Comparison of ENCODE assay signal across 19 cellular contexts in the genomic region with DNA sequence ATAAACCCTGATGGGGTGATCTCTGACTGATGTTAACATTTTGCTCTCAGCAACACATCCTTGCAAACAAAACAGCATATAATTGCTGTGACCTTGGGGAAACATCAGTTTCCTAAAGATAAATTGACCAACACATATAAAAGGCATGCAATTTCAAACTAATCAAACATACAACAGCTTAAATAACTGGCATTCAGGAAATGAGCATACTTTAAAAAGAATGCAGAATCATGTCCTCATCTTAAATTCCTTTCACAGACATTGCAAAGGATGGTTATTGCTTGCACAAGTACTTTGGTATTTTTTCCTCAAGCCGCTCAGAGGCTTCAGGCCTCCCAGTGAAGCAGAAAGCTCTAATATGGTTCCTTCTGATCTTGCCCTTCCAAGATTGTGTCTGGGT. TPM values are rescaled to one million over a fixed set of nuclear protein-coding genes. Genes with fewer than 3 reads are reported as not detected.
A peak's percentile ranks its signal among the peaks of the same experiment; 100 is the strongest.
DNase-seq lines count a peak whose midpoint lies in the region; ATAC-seq and TF ChIP-seq lines count a peak whose summit lies in the region.
"Had no signal": no experiment of that assay in that cellular context is flagged by ENCODE, and none has a peak within 500 bp of the region (broad histone marks: within the 10 kb centered on the region; RNA-seq: fewer than 3 reads in every experiment).

No MANE protein-coding gene starts in this region.

- intact Hi-C loops in activated naive CD4-positive, alpha-beta T cell treated with anti-CD3 and anti-CD28 coated beads for 36 hours (cut with micrococcal nuclease): no loop called here

- DNase-seq in AG10803 (ENCODE audit: low read depth): peak; percentile 52
- DNase-seq in NCI-H226: peak; percentile 82
- DNase-seq in dedifferentiated amniotic fluid mesenchymal stem cell (ENCODE audit: extremely low spot score): peak; percentile 87
- DNase-seq in myocyte (ENCODE audit: low read depth): peak; percentile 4
- no peak for DNase-seq in NCI-H2107 treated with DMSO at 0.1 percent for 48 hours (lab: John Stamatoyannopoulos, UW; ENCODE audit: unreplicated experiment)
- DNase-seq in activated naive CD4-positive, alpha-beta T cell treated with anti-CD3 and anti-CD28 coated beads for 36 hours: no peak
- no peak for DNase-seq in pons (ENCODE audit: low spot score)
- DNase-seq: activated CD4-positive, alpha-beta T cell treated with anti-CD3 and anti-CD28 coated beads, Interleukin-2, amount 10 ng/mL, durations not matched to agents 24 days and 14 days; activated naive CD8-positive, alpha-beta T cell treated with anti-CD3 and anti-CD28 coated beads, Interleukin-2, amount 50 U/mL, for 24 hours; activated T-cell treated with anti-CD3 and anti-CD28 coated beads, Interleukin-2, amount 50 U/mL, for 24 hours; DMS79; esophagus squamous epithelium; NCI-H1436 treated with DMSO at 0.1 percent for 48 hours; NCI-H524; T-helper 2 cell had no signal

- H3K27me3 Mint-ChIP-seq in activated naive CD4-positive, alpha-beta T cell treated with anti-CD3 and anti-CD28 coated beads for 36 hours (ENCODE audit: low read depth): no peaks in the 10 kb centered on the region
- H3K27me3 Mint-ChIP-seq: activated CD4-positive, alpha-beta T cell treated with anti-CD3 and anti-CD28 coated beads, Interleukin-2, amount 10 ng/mL, durations not matched to agents 24 days and 14 days; activated naive CD8-positive, alpha-beta T cell treated with anti-CD3 and anti-CD28 coated beads, Interleukin-2, amount 50 U/mL, for 24 hours; activated T-cell treated with anti-CD3 and anti-CD28 coated beads, Interleukin-2, amount 50 U/mL, for 24 hours had no signal

- no peak for ATAC-seq in GM21737 (IDR thresholded peaks at IDR 0.05; ENCODE audit: unreplicated experiment)
- ATAC-seq: activated naive CD8-positive, alpha-beta T cell treated with anti-CD3 and anti-CD28 coated beads, Interleukin-2, amount 50 U/mL, for 24 hours; GM12878 had no signal

- CTCF ChIA-PET in activated naive CD4-positive, alpha-beta T cell treated with anti-CD3 and anti-CD28 coated beads for 36 hours (lab: Charles Lee): no interaction called here

- H3K27ac Mint-ChIP-seq in activated naive CD4-positive, alpha-beta T cell treated with anti-CD3 and anti-CD28 coated beads for 36 hours: no peak overlapping the region
- H3K27ac Mint-ChIP-seq: activated CD4-positive, alpha-beta T cell treated with anti-CD3 and anti-CD28 coated beads, Interleukin-2, amount 10 ng/mL, durations not matched to agents 24 days and 14 days; activated naive CD8-positive, alpha-beta T cell treated with anti-CD3 and anti-CD28 coated beads, Interleukin-2, amount 50 U/mL, for 24 hours; activated T-cell treated with anti-CD3 and anti-CD28 coated beads, Interleukin-2, amount 50 U/mL, for 24 hours had no signal

- no peaks in the 10 kb centered on the region for H3K4me1 Mint-ChIP-seq in activated naive CD4-positive, alpha-beta T cell treated with anti-CD3 and anti-CD28 coated beads for 36 hours (ENCODE audit: low read depth)
- H3K4me1 Mint-ChIP-seq: activated CD4-positive, alpha-beta T cell treated with anti-CD3 and anti-CD28 coated beads, Interleukin-2, amount 10 ng/mL, durations not matched to agents 24 days and 14 days; activated naive CD8-positive, alpha-beta T cell treated with anti-CD3 and anti-CD28 coated beads, Interleukin-2, amount 50 U/mL, for 24 hours had no signal

- TF ChIP-seq CTCF in AG10803 (conservative IDR thresholded peaks at IDR 0.05; ENCODE audit: low read length): no peak

- H3K36me3 Mint-ChIP-seq in activated naive CD4-positive, alpha-beta T cell treated with anti-CD3 and anti-CD28 coated beads for 36 hours (ENCODE audit: low read depth): no peaks in the 10 kb centered on the region

- H3K4me3 Mint-ChIP-seq in activated naive CD4-positive, alpha-beta T cell treated with anti-CD3 and anti-CD28 coated beads for 36 hours: no peak overlapping the region
- H3K4me3 Mint-ChIP-seq: activated CD4-positive, alpha-beta T cell treated with anti-CD3 and anti-CD28 coated beads, Interleukin-2, amount 10 ng/mL, durations not matched to agents 24 days and 14 days; activated naive CD8-positive, alpha-beta T cell treated with anti-CD3 and anti-CD28 coated beads, Interleukin-2, amount 50 U/mL, for 24 hours; activated T-cell treated with anti-CD3 and anti-CD28 coated beads, Interleukin-2, amount 50 U/mL, for 24 hours had no signal

- H3K9me3 Mint-ChIP-seq in activated naive CD4-positive, alpha-beta T cell treated with anti-CD3 and anti-CD28 coated beads for 36 hours: no peaks in the 10 kb centered on the region
- H3K9me3 Mint-ChIP-seq: activated CD4-positive, alpha-beta T cell treated with anti-CD3 and anti-CD28 coated beads, Interleukin-2, amount 10 ng/mL, durations not matched to agents 24 days and 14 days; activated naive CD8-positive, alpha-beta T cell treated with anti-CD3 and anti-CD28 coated beads, Interleukin-2, amount 50 U/mL, for 24 hours; activated T-cell treated with anti-CD3 and anti-CD28 coated beads, Interleukin-2, amount 50 U/mL, for 24 hours had no signal

- H3K4me3 ChIP-seq in AG10803 (ENCODE audit: low read length): no peak overlapping the region
- H3K4me3 ChIP-seq: BLaER1 treated with 17β-estradiol and CSF1 and Interleukin-3, amounts not matched to agents 10 nM and 100 nM; coronary artery; esophagus squamous epithelium; GM12878 had no signal

RNA-seq across cellular contexts. Expression of a gene that starts 53.4 kb away (rescaled TPM):
- not detected in 2 replicates for total RNA-seq in myocyte
- not detected for polyA plus RNA-seq in myocyte (2012)
- not detected for total RNA-seq in activated naive CD4-positive, alpha-beta T cell treated with anti-CD3 and anti-CD28 coated beads for 36 hours
- total RNA-seq: GM12878 had no signal
- polyA plus RNA-seq: GM12878 had no signal

Comparison
In these comparisons a context has a peak if more than half of its experiments do, and no peak if none do; other contexts are left out.
1. DNase-seq: peak in AG10803 (single experiment), NCI-H226 (single experiment), dedifferentiated amniotic fluid mesenchymal stem cell (single experiment) and myocyte (single experiment); none in NCI-H2107 treated with DMSO at 0.1 percent for 48 hours (single experiment), activated naive CD4-positive, alpha-beta T cell treated with anti-CD3 and anti-CD28 coated beads for 36 hours (single experiment) and pons (single experiment).